Comparison of ENCODE assay signal across 20 cellular contexts in the genomic region with DNA sequence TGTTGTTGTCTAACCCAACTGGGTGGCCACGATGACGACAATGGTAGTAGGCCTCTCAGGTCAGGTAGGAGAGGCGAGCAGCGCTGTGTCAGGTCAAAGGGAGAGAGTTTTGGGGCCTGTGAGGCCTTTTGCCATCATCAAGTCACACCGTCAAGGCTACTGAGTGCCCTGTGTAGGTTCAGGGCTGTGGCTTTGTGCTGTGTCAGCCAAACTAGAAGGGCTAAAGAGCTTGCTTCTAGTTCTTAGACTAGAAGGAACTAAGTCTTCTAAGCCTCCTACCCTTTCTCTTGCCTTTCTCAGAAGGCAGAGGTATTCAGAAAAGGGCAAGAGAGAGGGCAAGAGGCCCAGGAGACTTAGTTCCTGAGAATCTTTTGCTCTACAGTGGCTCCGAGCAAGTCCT. TPM values are rescaled to one million over a fixed set of nuclear protein-coding genes. Genes with fewer than 3 reads are reported as not detected.
DNase-seq lines count a peak whose midpoint lies in the region; ATAC-seq, FAIRE-seq and TF ChIP-seq lines count a peak whose summit lies in the region.
"Had no signal": no experiment of that assay in that cellular context is flagged by ENCODE, and none has a peak within 500 bp of the region (broad histone marks: within the 10 kb centered on the region; RNA-seq: fewer than 3 reads in every experiment).

No MANE protein-coding gene starts in this region.

- H3K79me1 ChIP-seq in IMR-90 (ENCODE audit: low read depth in 1 of 2, low read length in 2 of 2) = peaks cover 4 to 11% of the 10 kb centered on the region in 2 experiments; a peak in 3 of 4 replicates

- peaks cover 47% of the 10 kb centered on the region for H3K36me3 ChIP-seq in IMR-90 (ENCODE audit: control insufficient read depth, insufficient read depth, low read length)
- H3K36me3 ChIP-seq in K562 (ENCODE audit: control insufficient read depth, insufficient read depth, low read length) = no peaks in the 10 kb centered on the region
- peaks cover 17 to 61% (median 30%) of the 10 kb centered on the region in 4 donors for H3K36me3 ChIP-seq in sigmoid colon
- H3K36me3 ChIP-seq: BLaER1 had no signal

- H3K27me3 ChIP-seq in IMR-90 (ENCODE audit: control insufficient read depth, insufficient read depth, low read length) (no peaks in the 10 kb centered on the region), K562 (ENCODE audit: control insufficient read depth in 2 of 2, insufficient read depth in 2 of 2, low read length in 2 of 2) (no peaks in the 10 kb centered on the region), sigmoid colon (no peaks in the 10 kb centered on the region)
- H3K27me3 ChIP-seq: BLaER1 had no signal

- peak overlapping the region; percentile 33; the same call in 1 of the 2 replicates for H2AK5ac ChIP-seq in IMR-90 (ENCODE audit: low read depth, low read length)

- no peak overlapping the region for H3K27ac ChIP-seq in IMR-90 (ENCODE audit: insufficient read depth, low read length)
- H3K27ac ChIP-seq in K562 (ENCODE audit: extremely low read depth, low read depth, low read length) = no peak overlapping the region
- H3K27ac ChIP-seq in sigmoid colon = peak overlapping the region in 3 of 4 donors; percentile 17 to 41 (median 23)
- H3K27ac ChIP-seq: BLaER1, C4-2B had no signal

- no peak overlapping the region for H4K5ac ChIP-seq in IMR-90 (ENCODE audit: low read depth, low read length)

- no peak overlapping the region for H2BK5ac ChIP-seq in IMR-90 (ENCODE audit: low read depth, low read length, poor library complexity, severe bottlenecking)

- CTCF ChIA-PET in IMR-90 (lab: Yijun Ruan, JAX) (no interaction called here), K562 (lab: Yijun Ruan, JAX; ENCODE audit: low intra/inter-chr PET ratio) (no interaction called here)

- H3K4me1 ChIP-seq in IMR-90 (ENCODE audit: control insufficient read depth, insufficient read depth, low read length) = peaks cover 6% of the 10 kb centered on the region
- peaks cover 14 to 20% of the 10 kb centered on the region in 2 experiments for H3K4me1 ChIP-seq in K562 (replicated peaks in 1 of 2; ENCODE audit: control insufficient read depth in 2 of 2, insufficient read depth in 2 of 2, low read length in 2 of 2)
- H3K4me1 ChIP-seq in sigmoid colon = peaks cover 0 to 36% (median 23%) of the 10 kb centered on the region in 4 donors
- H3K4me1 ChIP-seq: Caco-2 had no signal

- H3K4me3 ChIP-seq in IMR-90 (ENCODE audit: insufficient read depth, low read depth, low read length) (no peak overlapping the region), K562 (no peak overlapping the region), sigmoid colon (no peak overlapping the region)
- H3K4me3 ChIP-seq: BLaER1, GM23338 had no signal

- no peak overlapping the region for H3K4ac ChIP-seq in IMR-90 (ENCODE audit: low read depth, low read length)

- H2AFZ ChIP-seq in IMR-90 (replicated peaks; ENCODE audit: low read length, poor library complexity) (peak overlapping the region; percentile 14), K562 (ENCODE audit: low read depth, low read length) (no peak overlapping the region)
- H2AFZ ChIP-seq: GM23338 had no signal

- no peak overlapping the region for H2BK15ac ChIP-seq in IMR-90 (ENCODE audit: low read depth, low read length)

- TF ChIP-seq EP300 in K562 (IDR thresholded peaks at IDR 0.05; ENCODE audit: low read length) (no peak), sigmoid colon (IDR thresholded peaks at IDR 0.05) (no peak)

- H3K9me3 ChIP-seq in IMR-90 (ENCODE audit: control insufficient read depth, insufficient read depth, low read length) (peaks cover 2% of the 10 kb centered on the region; the same call in 1 of the 2 replicates), K562 (replicated peaks; ENCODE audit: control insufficient read depth, insufficient read depth, low read depth, low read length) (no peaks in the 10 kb centered on the region), sigmoid colon (no peaks in the 10 kb centered on the region)
- H3K9me3 ChIP-seq: Caco-2 had no signal

- BruUV-seq in IMR-90 (replicated peaks; lab: Mats Ljungman, UMichigan) = no TSS peak
- BruUV-seq in K562 (replicated peaks; lab: Mats Ljungman, UMichigan) = no TSS peak

- in situ Hi-C loops in IMR-90 (cut with MboI; ENCODE audit: low sequenced_read_pairs) = no loop called here
- in situ Hi-C loops in K562 (cut with MboI) = no loop called here

- TF ChIP-seq POLR2A in IMR-90 (IDR thresholded peaks at IDR 0.05; ENCODE audit: low read depth, low read length) (no peak), K562 (conservative IDR thresholded peaks at IDR 0.05) (no peak), sigmoid colon (IDR thresholded peaks at IDR 0.05) (no peak)

- 100% methylated on average over 4 of the region's 6 CpGs; no CpG with 5 or more reads in 1 of the 2 experiments for WGBS in IMR-90 (ENCODE audit: extremely low coverage in 2 of 2, insufficient read length in 1 of 2), 2 experiments
- 53% methylated on average over 6 of the region's 6 CpGs for WGBS in K562 (ENCODE audit: insufficient coverage, low coverage, missing lambda C conversion rate)
- 95 to 97% methylated on average over 6 of the region's 6 CpGs for WGBS in sigmoid colon, 2 donors

- ATAC-seq in IMR-90 (ENCODE audit: low read depth) (no peak), K562 (no peak), GM18909 (IDR thresholded peaks at IDR 0.05; ENCODE audit: poor library complexity, unreplicated experiment) (no peak), GM19328 (IDR thresholded peaks at IDR 0.05; ENCODE audit: unreplicated experiment) (no peak)
- ATAC-seq: CD8-positive, alpha-beta T cell; GM23338; HCT116 had no signal

- FAIRE-seq in K562 (lab: Jason Lieb, UNC) = no peak
- FAIRE-seq: G401.6, GM12892, GM19239 had no signal

- DNase-seq in IMR-90 (no peak), K562 (ENCODE audit: extremely low read depth in 1 of 4, low spot score in 3 of 4) (no peak), sigmoid colon (no peak)
- no peak for DNase-seq in stimulated activated CD4-positive, alpha-beta T cell treated with anti-CD3 and anti-CD28 coated beads, Interleukin-12 subunit alpha, Interleukin-12 subunit beta, amount 100 ng/mL, for 4 hours
- DNase-seq: Caco-2; CD4-positive, CD25-positive, alpha-beta regulatory T cell; CD8-positive, alpha-beta T cell; DMS153; DND-41; H9 had no signal

- H3K18ac ChIP-seq in IMR-90 (ENCODE audit: low read depth, low read length) = no peak overlapping the region

- H3K9me1 ChIP-seq in IMR-90 (ENCODE audit: insufficient read depth, low read length) = peaks cover 27% of the 10 kb centered on the region
- H3K9me1 ChIP-seq in K562 (ENCODE audit: control insufficient read depth, insufficient read depth, low read length) = no peaks in the 10 kb centered on the region

- H2AK9ac ChIP-seq in IMR-90 (replicated peaks; ENCODE audit: low read depth, low read length, poor library complexity) = no peak overlapping the region

- H3K56ac ChIP-seq in IMR-90 (ENCODE audit: extremely low read depth, insufficient read depth, low read length) = no peak overlapping the region

- H3K23ac ChIP-seq in IMR-90 (ENCODE audit: low read depth, low read length) = no peak overlapping the region

- TF ChIP-seq CTCF in IMR-90 (conservative IDR thresholded peaks at IDR 0.05; ENCODE audit: low read depth, low read length) = no peak
- no peak for TF ChIP-seq CTCF in K562 (IDR thresholded peaks at IDR 0.05 in 2 of 3, conservative IDR thresholded peaks at IDR 0.05 in 1 of 3; ENCODE audit: insufficient read depth in 2 of 3, low read depth in 1 of 3, low read length in 3 of 3)
- TF ChIP-seq CTCF in sigmoid colon (IDR thresholded peaks at IDR 0.05) = no peak

- H2BK20ac ChIP-seq in IMR-90 (ENCODE audit: low read depth, low read length) = no peak overlapping the region

- no peak for TF ChIP-seq RAD21 in IMR-90 (IDR thresholded peaks at IDR 0.05; ENCODE audit: low read length)
- no peak for TF ChIP-seq RAD21 in K562 (CRISPR knock-in tag; conservative IDR thresholded peaks at IDR 0.05 in 1 of 2, IDR thresholded peaks at IDR 0.05 in 1 of 2)

- no peak overlapping the region for H4K91ac ChIP-seq in IMR-90 (ENCODE audit: insufficient read depth, low read depth, low read length)

- H3K14ac ChIP-seq in IMR-90 (replicated peaks; ENCODE audit: low read depth, low read length) = no peak overlapping the region

- intact Hi-C loops in IMR-90 (cut with micrococcal nuclease) = no loop called here
- intact Hi-C loops in K562 (cut with micrococcal nuclease) = no loop called here
- intact Hi-C loops in sigmoid colon (cut with DNase I) = no loop called here

- no peak overlapping the region for H3K9ac ChIP-seq in IMR-90 (ENCODE audit: low read depth, low read length)
- no peak overlapping the region; a peak in 1 of 4 replicates for H3K9ac ChIP-seq in K562 (ENCODE audit: insufficient read depth in 1 of 2, low read depth in 2 of 2, low read length in 2 of 2)
- H3K9ac ChIP-seq: BLaER1 had no signal

- dilution Hi-C loops in IMR-90 (cut with HindIII; ENCODE audit: low sequenced_read_pairs, unreplicated experiment) = no loop called here

- no peak overlapping the region for H2BK120ac ChIP-seq in IMR-90 (ENCODE audit: low read depth, low read length)

- POLR2A ChIA-PET in IMR-90 (lab: Charles Lee; ENCODE audit: unreplicated experiment) = interaction anchor here (0.6 kb wide), 1 partner anchor 367 kb away, joined by 3 read pairs; no protein-coding TSS in a partner anchor
- POLR2A ChIA-PET in K562 (lab: Yijun Ruan, JAX) = interaction anchor here (1.0 to 4.0 kb wide), 2 partner anchors 8 to 11 kb away, joined by 3 to 18 read pairs; no protein-coding TSS in a partner anchor

- no peaks in the 10 kb centered on the region for H3K79me2 ChIP-seq in K562 (ENCODE audit: control insufficient read depth, insufficient read depth, low read length)

- no peak overlapping the region for H4K8ac ChIP-seq in IMR-90 (ENCODE audit: low read depth in 2 of 2, low read length in 2 of 2)

- H4K20me1 ChIP-seq in IMR-90 (ENCODE audit: insufficient read depth, low read length) (no peaks in the 10 kb centered on the region), K562 (replicated peaks; ENCODE audit: control insufficient read depth, insufficient read depth, low read length) (no peaks in the 10 kb centered on the region)
- H4K20me1 ChIP-seq: BLaER1 had no signal

- no peak overlapping the region for H3K4me2 ChIP-seq in IMR-90 (ENCODE audit: low read depth, low read length)
- no peak overlapping the region for H3K4me2 ChIP-seq in K562 (ENCODE audit: insufficient read depth, low read length)
- H3K4me2 ChIP-seq: BLaER1, GM23338 had no signal

RNA-seq across cellular contexts. Expression of a gene that starts 25.0 kb away (rescaled TPM):
- total RNA-seq in IMR-90 (2012; rRNA removed) = 1.1 and 1.4 TPM in 2 replicates
- polyA plus RNA-seq in IMR-90 (2012; rRNA removed) = 0.22 and 0.77 TPM in 2 replicates
- 0.08 and 0.10 TPM in 2 replicates for polyA plus RNA-seq in IMR-90 (2012; cell fraction: cytosol; rRNA removed)
- 0.34 and 1.7 TPM in 2 replicates for polyA plus RNA-seq in IMR-90 (2012; cell fraction: nucleus; rRNA removed; ENCODE audit: low replicate concordance)
- 1.8 and 4.2 TPM in 2 replicates for total RNA-seq in K562 (2011; cell fraction: chromatin; rRNA removed; ENCODE audit: low replicate concordance)
- 0.66 TPM in 1 of 2 replicates, not detected in the other for total RNA-seq in K562 (2011; cell fraction: nucleolus; rRNA removed)
- 1.1 and 2.4 TPM in 2 replicates for total RNA-seq in K562 (2011; cell fraction: nucleoplasm; rRNA removed)
- total RNA-seq in K562 (2014; rRNA removed) = 1.3 and 3.1 TPM in 2 replicates
- total RNA-seq in K562 (2014; rRNA removed; fragmentation: Illumina TruSeq; extraction: Trizol) = 1.3 TPM in 2 replicates
- 0.69 and 1.2 TPM in 2 replicates for total RNA-seq in K562 (2015; rRNA removed; fragmentation: Illumina TruSeq; extraction: Trizol)
- total RNA-seq in K562 (2021) = 1.0 and 2.6 TPM in 2 replicates
- 0.70 and 1.1 TPM in 2 replicates for polyA plus RNA-seq in K562 (2011; rRNA removed)
- 0.09 TPM in 1 of 2 replicates, not detected in the other for polyA plus RNA-seq in K562 (2011; cell fraction: cytosol; rRNA removed)
- 1.0 and 1.2 TPM in 2 replicates for polyA plus RNA-seq in K562 (2011; cell fraction: nucleus; rRNA removed)
- polyA plus RNA-seq in K562 (2012) = 0.83 and 2.9 TPM in 2 replicates
- polyA plus RNA-seq in K562 (2014; fragmentation: Illumina TruSeq; extraction: Trizol) = 0.95 and 1.2 TPM in 2 replicates
- under 1 TPM; 0.46 TPM for polyA plus RNA-seq in K562 (2014; fragmentation: Nextera tagmentation; extraction: Ambion mirVana)
- 0.32 and 2.7 TPM in 2 replicates for polyA plus RNA-seq in K562 (2014; rRNA removed)
- polyA minus RNA-seq in K562 (2011; rRNA and poly(A)+ RNA removed) = 1.6 and 2.1 TPM in 2 replicates
- polyA minus RNA-seq in K562 (2011; cell fraction: cytosol; rRNA and poly(A)+ RNA removed) = not detected in 2 replicates
- polyA minus RNA-seq in K562 (2011; cell fraction: nucleus; rRNA and poly(A)+ RNA removed) = 0.67 and 1.4 TPM in 2 replicates
- 10 to 100 TPM in 3 of 4 donors, 1 to 10 TPM in 1; 8.7 to 16.3 (median 15.4) TPM for total RNA-seq in sigmoid colon
- 1 to 10 TPM in 2 of 3 donors, under 1 TPM in 1; 0.46 to 3.6 (median 1.7) TPM for polyA plus RNA-seq in sigmoid colon
- total RNA-seq: A172 had no signal

RNA-seq across cellular contexts. Expression of a gene that starts 45.1 kb away (rescaled TPM):
- total RNA-seq in IMR-90 (2012; rRNA removed) = 14.4 and 17.6 TPM in 2 replicates
- 9.0 and 9.8 TPM in 2 replicates for polyA plus RNA-seq in IMR-90 (2012; rRNA removed)
- 5.7 and 6.6 TPM in 2 replicates for polyA plus RNA-seq in IMR-90 (2012; cell fraction: cytosol; rRNA removed)
- 2.9 and 7.5 TPM in 2 replicates for polyA plus RNA-seq in IMR-90 (2012; cell fraction: nucleus; rRNA removed; ENCODE audit: low replicate concordance)
- 3.2 and 6.2 TPM in 2 replicates for total RNA-seq in K562 (2011; cell fraction: chromatin; rRNA removed; ENCODE audit: low replicate concordance)
- 2.8 and 4.7 TPM in 2 replicates for total RNA-seq in K562 (2011; cell fraction: nucleolus; rRNA removed)
- total RNA-seq in K562 (2011; cell fraction: nucleoplasm; rRNA removed) = 3.4 and 4.4 TPM in 2 replicates
- 0.45 and 0.54 TPM in 2 replicates for total RNA-seq in K562 (2014; rRNA removed)
- 0.47 and 0.99 TPM in 2 replicates for total RNA-seq in K562 (2014; rRNA removed; fragmentation: Illumina TruSeq; extraction: Trizol)
- total RNA-seq in K562 (2015; rRNA removed; fragmentation: Illumina TruSeq; extraction: Trizol) = 0.30 and 0.62 TPM in 2 replicates
- total RNA-seq in K562 (2021) = 0.84 and 0.92 TPM in 2 replicates
- polyA plus RNA-seq in K562 (2011; rRNA removed) = 1.1 and 2.6 TPM in 2 replicates
- polyA plus RNA-seq in K562 (2011; cell fraction: cytosol; rRNA removed) = 1.0 and 1.9 TPM in 2 replicates
- 0.95 and 3.2 TPM in 2 replicates for polyA plus RNA-seq in K562 (2011; cell fraction: nucleus; rRNA removed)
- polyA plus RNA-seq in K562 (2012) = 0.73 and 1.0 TPM in 2 replicates
- 0.60 and 0.62 TPM in 2 replicates for polyA plus RNA-seq in K562 (2014; fragmentation: Illumina TruSeq; extraction: Trizol)
- under 1 TPM in 1 of 2 experiments, not detected in 1; 0.08 TPM for polyA plus RNA-seq in K562 (2014; fragmentation: Nextera tagmentation; extraction: Ambion mirVana)
- polyA plus RNA-seq in K562 (2014; rRNA removed) = 0.32 and 0.62 TPM in 2 replicates
- 1.8 and 6.9 TPM in 2 replicates for polyA minus RNA-seq in K562 (2011; rRNA and poly(A)+ RNA removed)
- 0.64 and 3.1 TPM in 2 replicates for polyA minus RNA-seq in K562 (2011; cell fraction: cytosol; rRNA and poly(A)+ RNA removed)
- 1.2 and 1.6 TPM in 2 replicates for polyA minus RNA-seq in K562 (2011; cell fraction: nucleus; rRNA and poly(A)+ RNA removed)
- total RNA-seq in sigmoid colon = 10 to 100 TPM; 28.5 to 62.7 (median 40.1) TPM
- 1 to 10 TPM in 2 of 3 donors, under 1 TPM in 1; 0.69 to 3.4 (median 1.8) TPM for polyA plus RNA-seq in sigmoid colon
- total RNA-seq: A172; CD8-positive, alpha-beta T cell; H9 had no signal
- polyA plus RNA-seq: GM23338 had no signal

Comparison
In these comparisons a context has a peak if more than half of its experiments do, and no peak if none do; other contexts are left out.
1. H3K27ac ChIP-seq: peak in sigmoid colon (3 of 4); none in IMR-90 (single experiment) and K562 (single experiment).